ENCODE assay signal across 19 cellular contexts in the genomic region with DNA sequence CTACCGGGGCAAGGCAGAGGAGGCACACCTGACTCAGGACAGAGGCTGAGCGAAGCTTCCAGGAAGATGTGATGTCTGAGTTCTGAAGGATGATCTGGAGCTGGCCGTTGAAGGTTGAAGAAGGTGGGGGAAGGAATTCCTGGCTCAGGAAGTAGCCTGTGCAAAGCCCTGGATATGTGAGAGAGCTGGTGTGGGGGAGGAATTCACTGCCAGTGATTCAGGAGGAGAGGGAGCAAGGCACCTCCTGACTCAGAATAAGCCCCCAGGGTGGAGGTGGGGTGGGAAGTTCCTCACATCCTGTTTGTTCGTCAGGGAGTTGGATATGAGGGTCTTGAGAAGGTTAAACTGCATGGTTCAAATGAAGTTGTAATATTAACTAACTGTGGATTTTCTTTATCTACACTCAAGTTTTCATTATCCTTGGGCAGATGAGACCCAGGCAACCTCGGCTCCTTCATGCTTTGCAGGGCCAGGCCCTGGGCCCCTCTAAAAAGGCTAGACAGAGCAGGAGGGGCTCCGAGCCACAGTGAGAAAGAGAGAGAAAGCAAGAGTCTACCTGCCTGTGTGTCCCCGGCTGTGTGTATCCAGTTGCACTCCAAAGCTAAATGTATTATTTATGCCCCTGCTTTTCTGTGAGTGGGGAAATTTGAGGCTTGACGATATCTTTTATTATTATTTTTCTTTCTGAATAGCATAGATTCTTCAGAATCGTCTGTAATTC. TPM values are rescaled to one million over a fixed set of nuclear protein-coding genes. Genes with fewer than 3 reads are reported as not detected.
DNase-seq lines count a peak whose midpoint lies in the region; ATAC-seq, FAIRE-seq and TF ChIP-seq lines count a peak whose summit lies in the region.
"Had no signal": no experiment of that assay in that cellular context is flagged by ENCODE, and none has a peak within 500 bp of the region (broad histone marks: within the 10 kb centered on the region; RNA-seq: fewer than 3 reads in every experiment).

No MANE protein-coding gene starts in this region.

- no peaks in the 10 kb centered on the region for H3K36me3 Mint-ChIP-seq in neural progenitor cell
- H3K36me3 Mint-ChIP-seq: activated naive CD8-positive, alpha-beta T cell treated with anti-CD3 and anti-CD28 coated beads for 36 hours had no signal

- H3K4me1 Mint-ChIP-seq in neural progenitor cell = peaks cover 31% of the 10 kb centered on the region
- H3K4me1 Mint-ChIP-seq: activated naive CD8-positive, alpha-beta T cell treated with anti-CD3 and anti-CD28 coated beads for 36 hours had no signal

- H3K36me3 ChIP-seq in neural progenitor cell = no peaks in the 10 kb centered on the region
- H3K36me3 ChIP-seq: suprapubic skin had no signal

- no peak overlapping the region for H3K4me2 ChIP-seq in neural progenitor cell

- H3K9ac ChIP-seq in neural progenitor cell = no peak overlapping the region

- no peak for ATAC-seq in HG02970 (IDR thresholded peaks at IDR 0.05; ENCODE audit: low FRiP score, unreplicated experiment)
- ATAC-seq: activated CD4-positive, CD25-positive, alpha-beta regulatory T cell treated with anti-CD3 and anti-CD28 coated beads, Interleukin-2, amount 50 U/mL, for 24 hours; GM12878 had no signal

- DNase-seq in ELF-1 (ENCODE audit: low read depth, low spot score) = peak; percentile 93
- DNase-seq in hepatic stellate cell (ENCODE audit: low spot score) = peak; percentile 38
- DNase-seq in neural progenitor cell (ENCODE audit: low spot score) = no peak
- DNase-seq in SIG-M5 (lab: John Stamatoyannopoulos, UW) = no peak
- DNase-seq in GM19239 (ENCODE audit: insufficient read length, low spot score) = no peak
- no peak for DNase-seq in activated CD4-positive, alpha-beta T cell treated with anti-CD3 and anti-CD28 coated beads, Interleukin-2, amount 50 U/mL, for 48 hours
- DNase-seq: activated naive CD8-positive, alpha-beta T cell treated with anti-CD3 and anti-CD28 coated beads for 36 hours; activated T-cell treated with anti-CD3 and anti-CD28 coated beads for 4 hours; AML-193; NCI-H1105 treated with DMSO at 0.1 percent for 48 hours; NCI-H345; stimulated activated CD4-positive, alpha-beta T cell treated with anti-CD3 and anti-CD28 coated beads, Interleukin-15, amount 100 ng/mL, for 24 hours; T-helper 1 cell had no signal

- peaks cover 5% of the 10 kb centered on the region for H3K9me3 Mint-ChIP-seq in neural progenitor cell
- H3K9me3 Mint-ChIP-seq: activated naive CD8-positive, alpha-beta T cell treated with anti-CD3 and anti-CD28 coated beads for 36 hours had no signal

- no peak for FAIRE-seq in GM19239 (lab: Jason Lieb, UNC)
- FAIRE-seq: GM12878 had no signal

- TF ChIP-seq CTCF in neural progenitor cell (IDR thresholded peaks at IDR 0.05) = no peak

- H3K4me3 ChIP-seq in neural progenitor cell = no peak overlapping the region
- H3K4me3 ChIP-seq: GM12878, suprapubic skin had no signal

- H3K4me3 Mint-ChIP-seq in neural progenitor cell = no peak overlapping the region
- H3K4me3 Mint-ChIP-seq: activated naive CD8-positive, alpha-beta T cell treated with anti-CD3 and anti-CD28 coated beads for 36 hours had no signal

- no peak overlapping the region for H2AFZ ChIP-seq in neural progenitor cell (replicated peaks)

- H3K27me3 ChIP-seq in neural progenitor cell = no peaks in the 10 kb centered on the region
- H3K27me3 ChIP-seq: suprapubic skin had no signal

- no peak overlapping the region for H3K27ac ChIP-seq in neural progenitor cell
- H3K27ac ChIP-seq: suprapubic skin had no signal

- H3K9me3 ChIP-seq in neural progenitor cell (ENCODE audit: low read depth) = no peaks in the 10 kb centered on the region
- H3K9me3 ChIP-seq: suprapubic skin had no signal

- no peaks in the 10 kb centered on the region for H3F3A ChIP-seq in neural progenitor cell (ENCODE audit: low read depth)

- peaks cover 10% of the 10 kb centered on the region for H4K20me1 ChIP-seq in neural progenitor cell (ENCODE audit: low read depth)

- peaks cover 6% of the 10 kb centered on the region for H3K4me1 ChIP-seq in neural progenitor cell
- H3K4me1 ChIP-seq: suprapubic skin had no signal

- H3K27me3 Mint-ChIP-seq in neural progenitor cell (ENCODE audit: insufficient read depth, low read depth) = no peaks in the 10 kb centered on the region
- H3K27me3 Mint-ChIP-seq: progenitor cell of endocrine pancreas had no signal

- peak overlapping the region; percentile 16 for H3K27ac Mint-ChIP-seq in neural progenitor cell
- H3K27ac Mint-ChIP-seq: activated naive CD8-positive, alpha-beta T cell treated with anti-CD3 and anti-CD28 coated beads for 36 hours; progenitor cell of endocrine pancreas had no signal

- no peaks in the 10 kb centered on the region for H3K79me2 ChIP-seq in neural progenitor cell (ENCODE audit: low read depth)

TF ChIP-seq in PFSK-1, 5 proteins besides CTCF, POLR2A, EP300 and RAD21:
- TF ChIP-seq SIN3A (IDR thresholded peaks at IDR 0.05; ENCODE audit: borderline replicate concordance, insufficient read depth, low read length) = 0 out of 2 replicates have a peak, but pooled peaks have one; percentile 12
- no peak for TF ChIP-seq TAF1 (IDR thresholded peaks at IDR 0.05; ENCODE audit: borderline replicate concordance, insufficient read depth, low read length)

RNA-seq across cellular contexts. Expression of a gene that starts 7.1 kb away (rescaled TPM):
- 2.6 TPM for polyA plus RNA-seq in PFSK-1 (2012; ENCODE audit: insufficient read length, low read depth)
- total RNA-seq in neural progenitor cell (ENCODE audit: low replicate concordance) = 3.9 and 4.0 TPM in 2 replicates

Comparison
In these comparisons a context has a peak if more than half of its experiments do, and no peak if none do; other contexts are left out.
1. DNase-seq: peak in ELF-1 (single experiment) and hepatic stellate cell (single experiment); none in neural progenitor cell (single experiment), SIG-M5 (single experiment), GM19239 (single experiment) and activated CD4-positive, alpha-beta T cell treated with anti-CD3 and anti-CD28 coated beads, Interleukin-2, amount 50 U/mL, for 48 hours (0 of 2).